9 cellular contexts compared by ENCODE assay signal in genomic region chr18:58314284-58314683, GRCh38.
A peak's percentile ranks its signal among the peaks of the same experiment; 100 is the strongest.
DNase-seq lines count a peak whose midpoint lies in the region; ATAC-seq and TF ChIP-seq lines count a peak whose summit lies in the region.
"Had no signal": no experiment of that assay in that cellular context is flagged by ENCODE, and none has a peak within 500 bp of the region (broad histone marks: within the 10 kb centered on the region; RNA-seq: fewer than 3 reads in every experiment).

No MANE protein-coding gene starts in this region.

- ATAC-seq in HG02852 (IDR thresholded peaks at IDR 0.05; ENCODE audit: unreplicated experiment): no peak
- ATAC-seq in HG02678 (IDR thresholded peaks at IDR 0.05; ENCODE audit: unreplicated experiment): no peak
- ATAC-seq in GM21737 (IDR thresholded peaks at IDR 0.05; ENCODE audit: unreplicated experiment): no peak
- no peak for ATAC-seq in GM18861 (IDR thresholded peaks at IDR 0.05; ENCODE audit: unreplicated experiment)

- intact Hi-C loops in prostate gland (cut with DNase I): loop anchor here (10.0 kb wide), 2 partner anchors 181 to 269 kb away; partner anchors contain the start of gene NEDD4L

- TF ChIP-seq POLR2A in prostate gland (IDR thresholded peaks at IDR 0.05): peak; percentile 12

- DNase-seq in DMS79 (lab: John Stamatoyannopoulos, UW) (peak; percentile 34), RPMI7951 (ENCODE audit: low read depth) (peak; percentile 93), fibroblast of peridontal ligament (ENCODE audit: extremely low read depth) (peak; percentile 96), prostate gland (ENCODE audit: low spot score) (peak; percentile 68)

- peak overlapping the region; percentile 59 to 66 for H3K27ac ChIP-seq in prostate gland

- no peak overlapping the region for H3K4me3 ChIP-seq in prostate gland
- H3K4me3 ChIP-seq: Peyer's patch had no signal

- no peaks in the 10 kb centered on the region for H3K27me3 ChIP-seq in prostate gland (replicated peaks; ENCODE audit: insufficient read depth)
- H3K27me3 ChIP-seq: Peyer's patch had no signal

- no peaks in the 10 kb centered on the region for H3K36me3 ChIP-seq in prostate gland
- H3K36me3 ChIP-seq: Peyer's patch had no signal

- TF ChIP-seq CTCF in prostate gland (IDR thresholded peaks at IDR 0.05): no peak

- peaks cover 27% of the 10 kb centered on the region for H3K4me1 ChIP-seq in prostate gland (replicated peaks)

- H3K9me3 ChIP-seq in prostate gland: no peaks in the 10 kb centered on the region
- H3K9me3 ChIP-seq: Peyer's patch had no signal

- 53% methylated on average over 7 of the region's 7 CpGs for WGBS in prostate gland

Comparison
In these comparisons a context has a peak if more than half of its experiments do, and no peak if none do; other contexts are left out.
1. DNase-seq: peak in every context shown above with its lines; median percentile 96 in fibroblast of peridontal ligament; 93 in RPMI7951; 68 in prostate gland; 34 in DMS79.